Comparison of ENCODE assay signal across 8 cellular contexts in the genomic region with DNA sequence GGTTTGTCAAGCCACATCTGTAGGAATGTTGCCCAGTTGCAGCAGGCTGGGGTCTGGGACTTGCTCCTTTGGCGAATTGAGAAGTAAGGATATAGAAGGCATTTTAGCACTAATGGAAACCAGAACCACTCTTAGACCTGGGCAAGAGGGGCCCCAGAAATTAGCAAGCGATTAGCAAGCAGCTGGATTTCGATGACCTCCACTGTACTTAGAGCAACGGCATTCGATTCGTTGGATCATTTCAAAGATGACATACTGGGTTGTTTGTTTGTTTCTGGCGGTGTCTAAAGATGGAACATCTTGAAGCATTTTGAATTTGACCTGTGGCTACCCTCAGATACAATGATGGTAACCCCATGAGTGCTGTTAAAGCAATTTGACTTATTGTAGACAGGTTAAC. TPM values are rescaled to one million over a fixed set of nuclear protein-coding genes. Genes with fewer than 3 reads are reported as not detected.
DNase-seq lines count a peak whose midpoint lies in the region; ATAC-seq and TF ChIP-seq lines count a peak whose summit lies in the region.

No MANE protein-coding gene starts in this region.

- ATAC-seq in HG03378 (IDR thresholded peaks at IDR 0.05; ENCODE audit: unreplicated experiment) (no peak), GM21825 (IDR thresholded peaks at IDR 0.05; ENCODE audit: unreplicated experiment) (no peak)

- H3K27ac ChIP-seq in HUES64 (ENCODE audit: low read depth, low read length) (no peak overlapping the region), brain microvascular endothelial cell (no peak overlapping the region), muscle layer of duodenum (ENCODE audit: low read length) (no peak overlapping the region)

- 83% methylated on average over 7 of the region's 7 CpGs for WGBS in HUES64

- in situ Hi-C loops in brain microvascular endothelial cell (cut with HindIII; ENCODE audit: low pct_ligation_motif_present, low sequenced_read_pairs) = no loop called here

- H3K36me3 ChIP-seq in HUES64 (ENCODE audit: insufficient read depth, low read length) (peaks cover 3% of the 10 kb centered on the region; the same call in 1 of the 2 replicates), brain microvascular endothelial cell (replicated peaks) (no peaks in the 10 kb centered on the region), muscle layer of duodenum (ENCODE audit: control insufficient read depth in 1 of 2, insufficient read depth in 2 of 2, low read length in 2 of 2) (no peaks in the 10 kb centered on the region)

- TF ChIP-seq CTCF in AG10803 (conservative IDR thresholded peaks at IDR 0.05; ENCODE audit: low read length) = no peak
- TF ChIP-seq CTCF in brain microvascular endothelial cell (IDR thresholded peaks at IDR 0.05; ENCODE audit: low read depth, low read length, missing control alignments) = no peak

- DNase-seq in AG10803 (ENCODE audit: low read depth) (peak; percentile 1), brain microvascular endothelial cell (no peak), cortex of kidney (lab: John Stamatoyannopoulos, UW) (no peak), SW 1271 (lab: John Stamatoyannopoulos, UW) (no peak)

- H3K4me3 ChIP-seq in AG10803 (ENCODE audit: low read length) = peak overlapping the region; percentile 82
- peak overlapping the region; percentile 94 for H3K4me3 ChIP-seq in HUES64 (ENCODE audit: low read length)
- peak overlapping the region; percentile 82 for H3K4me3 ChIP-seq in brain microvascular endothelial cell (ENCODE audit: low read depth, low read length)
- peak overlapping the region; percentile 61 to 90 for H3K4me3 ChIP-seq in muscle layer of duodenum (ENCODE audit: low read depth in 1 of 2, low read length in 2 of 2)

- H3K9me3 ChIP-seq in HUES64 (ENCODE audit: insufficient read depth, low read depth, low read length) (no peaks in the 10 kb centered on the region), muscle layer of duodenum (ENCODE audit: control insufficient read depth in 1 of 2, low read length in 2 of 2) (no peaks in the 10 kb centered on the region)

- H3K27me3 ChIP-seq in HUES64 (ENCODE audit: insufficient read depth, low read length) (peaks cover 11% of the 10 kb centered on the region), brain microvascular endothelial cell (replicated peaks) (no peaks in the 10 kb centered on the region), muscle layer of duodenum (ENCODE audit: low read depth, low read length) (no peaks in the 10 kb centered on the region)

- peak overlapping the region; percentile 79; the same call in 1 of the 2 replicates for H3K9ac ChIP-seq in HUES64 (ENCODE audit: low read depth, low read length)

- H3K4me1 ChIP-seq in HUES64 (ENCODE audit: insufficient read depth, low read length) (peaks cover 5% of the 10 kb centered on the region; the same call in 1 of the 2 replicates), muscle layer of duodenum (ENCODE audit: control insufficient read depth in 1 of 2, insufficient read depth in 2 of 2, low read length in 2 of 2) (peaks cover 8 to 13% of the 10 kb centered on the region in 2 donors)

RNA-seq across cellular contexts. Expression of gene CDPF1, which starts 1.2 kb away (rescaled TPM):
- polyA plus RNA-seq in HUES64 (2013, experiment 1 of 2) = 6.9 TPM
- polyA plus RNA-seq in HUES64 (2013, experiment 2 of 2) = 10.0 TPM

RNA-seq across cellular contexts. Expression of gene PKDREJ, which starts 11.9 kb away (rescaled TPM):
- not detected for polyA plus RNA-seq in HUES64 (2013, experiment 1 of 2)
- not detected for polyA plus RNA-seq in HUES64 (2013, experiment 2 of 2)

RNA-seq across cellular contexts. Expression of gene TTC38, which starts 16.5 kb away (rescaled TPM):
- 15.9 TPM for polyA plus RNA-seq in HUES64 (2013, experiment 1 of 2)
- polyA plus RNA-seq in HUES64 (2013, experiment 2 of 2) = 14.6 TPM

RNA-seq across cellular contexts. Expression of gene GTSE1, which starts 45.4 kb away (rescaled TPM):
- 26.3 TPM for polyA plus RNA-seq in HUES64 (2013, experiment 1 of 2)
- polyA plus RNA-seq in HUES64 (2013, experiment 2 of 2) = 27.1 TPM
